In genomic region chr16:55138298-55138697, GRCh38 we compare ENCODE assay signal across 1 cellular context.
A peak's percentile ranks its signal among the peaks of the same experiment; 100 is the strongest.
TF ChIP-seq lines count a peak whose summit lies in the region.

No MANE protein-coding gene starts in this region.

TF ChIP-seq in HepG2, 621 proteins besides CTCF, POLR2A, EP300 and RAD21 (continued from another document):
- TF ChIP-seq HNF1A (IDR thresholded peaks at IDR 0.05; ENCODE audit: low read depth) (0 out of 2 replicates have a peak, but pooled peaks have one; percentile 2), HNF1A (CRISPR knock-in tag; IDR thresholded peaks at IDR 0.05; ENCODE audit: borderline replicate concordance) (no peak), AHDC1 (CRISPR knock-in tag; IDR thresholded peaks at IDR 0.05; ENCODE audit: borderline replicate concordance) (peak; percentile 61; the same call in 1 of the 2 replicates), ZNF501 (CRISPR knock-in tag; IDR thresholded peaks at IDR 0.05) (0 out of 2 replicates have a peak, but pooled peaks have one; percentile 35), ZBTB7B (CRISPR knock-in tag; IDR thresholded peaks at IDR 0.05) (0 out of 2 replicates have a peak, but pooled peaks have one; percentile 37), ZBTB4 (CRISPR knock-in tag; IDR thresholded peaks at IDR 0.05; ENCODE audit: borderline replicate concordance) (no peak), PATZ1 (CRISPR knock-in tag; IDR thresholded peaks at IDR 0.05) (peak; percentile 16; the same call in 1 of the 2 replicates), DRAP1 (CRISPR knock-in tag; IDR thresholded peaks at IDR 0.05) (no peak), POLR2AphosphoS2 (IDR thresholded peaks at IDR 0.05; ENCODE audit: low read depth, low read length) (no peak), SALL1 (CRISPR knock-in tag; IDR thresholded peaks at IDR 0.05) (peak; percentile 55; the same call in 1 of the 2 replicates), HOXA5 (CRISPR knock-in tag; IDR thresholded peaks at IDR 0.05) (no peak), ZNF644 (CRISPR knock-in tag; IDR thresholded peaks at IDR 0.05; ENCODE audit: low read depth) (peak; percentile 25; the same call in 1 of the 2 replicates), ZBTB37 (CRISPR knock-in tag; IDR thresholded peaks at IDR 0.05) (0 out of 2 replicates have a peak, but pooled peaks have one; percentile 63), GATAD2A (CRISPR knock-in tag; IDR thresholded peaks at IDR 0.05) (peak; percentile 73), HOXA3 (CRISPR knock-in tag; IDR thresholded peaks at IDR 0.05) (0 out of 2 replicates have a peak, but pooled peaks have one; percentile 16), PAXIP1 (CRISPR knock-in tag; conservative IDR thresholded peaks at IDR 0.05) (peak; percentile 75), MYNN (CRISPR knock-in tag; IDR thresholded peaks at IDR 0.05; ENCODE audit: low read depth) (no peak), HNF4G (IDR thresholded peaks at IDR 0.05; ENCODE audit: borderline replicate concordance, low read depth, low read length) (peak; percentile 22; the same call in 1 of the 2 replicates), HNF4G (CRISPR knock-in tag; IDR thresholded peaks at IDR 0.05; ENCODE audit: borderline replicate concordance, low read depth) (no peak), SOX6 (IDR thresholded peaks at IDR 0.05) (no peak), SOX6 (CRISPR knock-in tag; IDR thresholded peaks at IDR 0.05) (peak; percentile 58), HNF4A (CRISPR knock-in tag; IDR thresholded peaks at IDR 0.05) (peak; percentile 82)
